In genomic region chrX:88560673-88561330, GRCh38 we compare ENCODE assay signal across 13 cellular contexts.
"Had no signal": no experiment of that assay in that cellular context is flagged by ENCODE, and none has a peak within 500 bp of the region (broad histone marks: within the 10 kb centered on the region; RNA-seq: fewer than 3 reads in every experiment).

No MANE protein-coding gene starts in this region.

- H3K4me3 Mint-ChIP-seq: activated CD4-positive, alpha-beta memory T cell treated with anti-CD3 and anti-CD28 coated beads, Interleukin-2, amount 10 ng/mL, durations not matched to agents 7 days and 5 days; activated T-cell treated with anti-CD3 and anti-CD28 coated beads, Interleukin-2, amount 50 U/mL, for 72 hours; effector memory CD8-positive, alpha-beta T cell; stimulated activated memory B cell treated with anti-CD40 and anti-IgM and Interleukin-4, amounts not matched to agents 10 μg/mL and 1 μg/mL and 100 μg/mL, for 72 hours had no signal

- H3K36me3 ChIP-seq: esophagus muscularis mucosa, left ventricle myocardium inferior, transverse colon had no signal

- H3K27ac Mint-ChIP-seq: activated CD4-positive, alpha-beta memory T cell treated with anti-CD3 and anti-CD28 coated beads, Interleukin-2, amount 10 ng/mL, durations not matched to agents 7 days and 5 days; activated T-cell treated with anti-CD3 and anti-CD28 coated beads, Interleukin-2, amount 50 U/mL, for 72 hours; effector memory CD8-positive, alpha-beta T cell; stimulated activated memory B cell treated with anti-CD40 and anti-IgM and Interleukin-4, amounts not matched to agents 10 μg/mL and 1 μg/mL and 100 μg/mL, for 72 hours had no signal

- DNase-seq: activated CD4-positive, alpha-beta memory T cell treated with anti-CD3 and anti-CD28 coated beads, Interleukin-2, amount 10 ng/mL, durations not matched to agents 7 days and 5 days; activated gamma-delta T cell treated with Interleukin-2 at 50 U/mL for 16 hours; activated T-cell treated with anti-CD3 and anti-CD28 coated beads, Interleukin-2, amount 50 U/mL, for 72 hours; caudate nucleus; effector memory CD8-positive, alpha-beta T cell; head of caudate nucleus; left ventricle myocardium inferior; right cardiac atrium; T1000; transverse colon had no signal

- H3K9me3 Mint-ChIP-seq: activated CD4-positive, alpha-beta memory T cell treated with anti-CD3 and anti-CD28 coated beads, Interleukin-2, amount 10 ng/mL, durations not matched to agents 7 days and 5 days; effector memory CD8-positive, alpha-beta T cell; stimulated activated memory B cell treated with anti-CD40 and anti-IgM and Interleukin-4, amounts not matched to agents 10 μg/mL and 1 μg/mL and 100 μg/mL, for 72 hours had no signal

- H3K36me3 Mint-ChIP-seq: stimulated activated memory B cell treated with anti-CD40 and anti-IgM and Interleukin-4, amounts not matched to agents 10 μg/mL and 1 μg/mL and 100 μg/mL, for 72 hours had no signal

- FAIRE-seq: islet of Langerhans had no signal

- H3K27ac ChIP-seq: esophagus muscularis mucosa, left ventricle myocardium inferior, transverse colon had no signal

- H3K27me3 Mint-ChIP-seq: activated CD4-positive, alpha-beta memory T cell treated with anti-CD3 and anti-CD28 coated beads, Interleukin-2, amount 10 ng/mL, durations not matched to agents 7 days and 5 days; effector memory CD8-positive, alpha-beta T cell; stimulated activated memory B cell treated with anti-CD40 and anti-IgM and Interleukin-4, amounts not matched to agents 10 μg/mL and 1 μg/mL and 100 μg/mL, for 72 hours had no signal

- H3K9me3 ChIP-seq: esophagus muscularis mucosa, left ventricle myocardium inferior, transverse colon had no signal

- H3K4me1 ChIP-seq: esophagus muscularis mucosa, left ventricle myocardium inferior, transverse colon had no signal

- H3K27me3 ChIP-seq: esophagus muscularis mucosa, transverse colon had no signal

- H3K4me3 ChIP-seq: esophagus muscularis mucosa, left ventricle myocardium inferior, transverse colon had no signal

- ATAC-seq: activated T-cell treated with anti-CD3 and anti-CD28 coated beads, Interleukin-2, amount 50 U/mL, for 72 hours; effector memory CD8-positive, alpha-beta T cell; right cardiac atrium; stimulated activated memory B cell treated with anti-CD40 and anti-IgM and Interleukin-4, amounts not matched to agents 10 μg/mL and 1 μg/mL and 100 μg/mL, for 72 hours had no signal

- H3K4me1 Mint-ChIP-seq: activated CD4-positive, alpha-beta memory T cell treated with anti-CD3 and anti-CD28 coated beads, Interleukin-2, amount 10 ng/mL, durations not matched to agents 7 days and 5 days; stimulated activated memory B cell treated with anti-CD40 and anti-IgM and Interleukin-4, amounts not matched to agents 10 μg/mL and 1 μg/mL and 100 μg/mL, for 72 hours had no signal
